In genomic region chr19:42242512-42243409, GRCh38 we compare ENCODE assay signal across 8 cellular contexts. TPM values are rescaled to one million over a fixed set of nuclear protein-coding genes. Genes with fewer than 3 reads are reported as not detected.
DNase-seq lines count a peak whose midpoint lies in the region; ATAC-seq and TF ChIP-seq lines count a peak whose summit lies in the region.

GSK3A (minus strand) TSS chr19:42242602; CDS start chr19:42242465, 137 bp downstream.

- no peaks in the 10 kb centered on the region for H3K36me3 Mint-ChIP-seq in activated naive CD8-positive, alpha-beta T cell

- POLR2A ChIA-PET in GM10248 (lab: Yijun Ruan, JAX) = interaction anchor here (0.6 to 1.5 kb wide), 7 partner anchors 8 to 129 kb away, joined by 3 to 8 read pairs (median 5); no protein-coding TSS in a partner anchor

- TF ChIP-seq CTCF in GM10248 (IDR thresholded peaks at IDR 0.05; ENCODE audit: control extremely low read depth, extremely low read depth, low read depth, missing control alignments) = no peak

- H3K4me3 Mint-ChIP-seq in activated naive CD8-positive, alpha-beta T cell = peak within 1 kb of the TSS; percentile 95

- CTCF ChIA-PET in GM10248 (lab: Yijun Ruan, JAX) = interaction anchor here (0.6 to 8.8 kb wide), 18 partner anchors 8 to 370 kb away, joined by 3 to 87 read pairs (median 4); partner anchors contain the start of genes DEDD2 and POU2F2

- ATAC-seq in HG02623 (IDR thresholded peaks at IDR 0.05; ENCODE audit: unreplicated experiment) = peak; percentile 51

- peaks cover 47% of the 10 kb centered on the region for H3K4me1 Mint-ChIP-seq in activated naive CD8-positive, alpha-beta T cell (ENCODE audit: low read depth)

- peak within 1 kb of the TSS; percentile 77 for H3K27ac ChIP-seq in temporal lobe (ENCODE audit: low read depth, low read length)

- DNase-seq in GM10248 (ENCODE audit: extremely low spot score) (peak; percentile 92), NCI-H1105 (lab: John Stamatoyannopoulos, UW) (peak; percentile 100), SKM-1 treated with dmso at 0.1 percent for 144 hours (lab: John Stamatoyannopoulos, UW; ENCODE audit: unreplicated experiment) (peak; percentile 91), glomerular endothelial cell (ENCODE audit: extremely low read depth, low read depth, low spot score) (peak; percentile 92), occipital lobe (lab: John Stamatoyannopoulos, UW) (peak; percentile 99)

- no peaks in the 10 kb centered on the region for H3K27me3 Mint-ChIP-seq in activated naive CD8-positive, alpha-beta T cell

- peak within 1 kb of the TSS; percentile 95 for H3K27ac Mint-ChIP-seq in activated naive CD8-positive, alpha-beta T cell

- H3K9me3 Mint-ChIP-seq in activated naive CD8-positive, alpha-beta T cell (ENCODE audit: low read depth) = no peaks in the 10 kb centered on the region

RNA-seq across cellular contexts. Expression of gene GSK3A, which starts in this region (rescaled TPM):
- total RNA-seq in glomerular endothelial cell (29.1 and 36.5 TPM in 2 replicates), occipital lobe (19.7 TPM), temporal lobe (57.0 TPM)

Comparison
In these comparisons a context has a peak if more than half of its experiments do, and no peak if none do; other contexts are left out.
1. Peak in every context shown above with its lines: DNase-seq, ATAC-seq and H3K27ac ChIP-seq.